8 cellular contexts compared by ENCODE assay signal in genomic region chr16:30656974-30657865, GRCh38. TPM values are rescaled to one million over a fixed set of nuclear protein-coding genes. Genes with fewer than 3 reads are reported as not detected.
DNase-seq lines count a peak whose midpoint lies in the region; FAIRE-seq and TF ChIP-seq lines count a peak whose summit lies in the region.

No MANE protein-coding gene starts in this region.

- peaks cover 0 to 3% (median 0%) of the 10 kb centered on the region in 5 experiments for H3K9me3 Mint-ChIP-seq in brain

- no peak overlapping the region for H2BK120ac ChIP-seq in mesendoderm (ENCODE audit: low read depth, low read length)

- H4K5ac ChIP-seq in mesendoderm (ENCODE audit: low read length) = no peak overlapping the region

- H2BK5ac ChIP-seq in mesendoderm (ENCODE audit: low read length) = no peak overlapping the region

- peaks cover 17% of the 10 kb centered on the region for H3K27me3 Mint-ChIP-seq in brain

- peak overlapping the region; percentile 86 for H3K27ac ChIP-seq in KMS-11
- H3K27ac ChIP-seq in mesendoderm (ENCODE audit: low read depth, low read length) = no peak overlapping the region

- H4K20me1 ChIP-seq in KMS-11 (ENCODE audit: insufficient read depth) = no peaks in the 10 kb centered on the region

- no CpG with 5 or more reads among the region's 32 CpGs for WGBS in mesendoderm (ENCODE audit: extremely low coverage, insufficient coverage, low lambda C conversion rate)

- H3K79me1 ChIP-seq in mesendoderm (ENCODE audit: low read length) = peaks cover 7% of the 10 kb centered on the region

- H3K36me3 ChIP-seq in KMS-11 (ENCODE audit: insufficient read depth) (no peaks in the 10 kb centered on the region), mesendoderm (ENCODE audit: control insufficient read depth, insufficient read depth, low read length) (peaks cover 2% of the 10 kb centered on the region)

- TF ChIP-seq CTCF in KMS-11 (conservative IDR thresholded peaks at IDR 0.05; ENCODE audit: low read depth, low read length) = no peak
- TF ChIP-seq CTCF in brain (conservative IDR thresholded peaks at IDR 0.05) = no peak

- H3K4me1 Mint-ChIP-seq in brain = peaks cover 57% of the 10 kb centered on the region

- H3K56ac ChIP-seq in mesendoderm (ENCODE audit: low read length) = peak overlapping the region; percentile 90

- peaks cover 37% of the 10 kb centered on the region for H3K4me1 ChIP-seq in KMS-11 (ENCODE audit: low read depth, poor library complexity, severe bottlenecking)
- H3K4me1 ChIP-seq in mesendoderm (ENCODE audit: control insufficient read depth, low read depth, low read length) = peaks cover 3% of the 10 kb centered on the region

- H3K4me2 ChIP-seq in KMS-11 = peak overlapping the region; percentile 76
- peak overlapping the region; percentile 69 for H3K4me2 ChIP-seq in mesendoderm (ENCODE audit: low read length)

- H3K18ac ChIP-seq in mesendoderm (ENCODE audit: low read length) = peak overlapping the region; percentile 32

- H4K8ac ChIP-seq in mesendoderm (ENCODE audit: low read depth, low read length) = no peak overlapping the region

- H2AFZ ChIP-seq in KMS-11 (ENCODE audit: low read depth) = peak overlapping the region; percentile 66

- H3K36me3 Mint-ChIP-seq in brain = peaks cover 52% of the 10 kb centered on the region

- H2AK5ac ChIP-seq in mesendoderm (ENCODE audit: low read length) = no peak overlapping the region

- peak overlapping the region; percentile 83 to 88 (median 83) for H3K4me3 Mint-ChIP-seq in brain

- peak overlapping the region; percentile 58 for H3K9ac ChIP-seq in KMS-11
- H3K9ac ChIP-seq in mesendoderm (ENCODE audit: low read length) = peak overlapping the region; percentile 57

- H3K27me3 ChIP-seq in KMS-11 (ENCODE audit: insufficient read depth, low read depth) (no peaks in the 10 kb centered on the region), mesendoderm (ENCODE audit: insufficient read depth, low read length, poor library complexity) (no peaks in the 10 kb centered on the region)

- H3K23ac ChIP-seq in mesendoderm (ENCODE audit: low read length) = no peak overlapping the region

- no peak for FAIRE-seq in H54 (lab: Jason Lieb, UNC)

- peak overlapping the region; percentile 96 to 100 (median 98) for H3K27ac Mint-ChIP-seq in brain

- no peak overlapping the region for H3K4ac ChIP-seq in mesendoderm (ENCODE audit: low read depth, low read length)

- H3K4me3 ChIP-seq in KMS-11 (IDR thresholded peaks at IDR 0.05; ENCODE audit: insufficient read depth, low read depth, low read length) (no peak overlapping the region), mesendoderm (ENCODE audit: low read length) (peak overlapping the region; percentile 20)

- peaks cover 26% of the 10 kb centered on the region for H3K79me2 ChIP-seq in KMS-11 (ENCODE audit: insufficient read depth, low read depth)
- no peaks in the 10 kb centered on the region for H3K79me2 ChIP-seq in mesendoderm (ENCODE audit: control insufficient read depth, insufficient read depth, low read length)

- peak; percentile 51 for DNase-seq in DMS114 treated with DMSO at 0.1 percent for 48 hours (lab: John Stamatoyannopoulos, UW; ENCODE audit: unreplicated experiment)
- no peak for DNase-seq in mesendoderm
- DNase-seq in OCI-M1 (lab: John Stamatoyannopoulos, UW) = no peak
- DNase-seq in stimulated activated CD4-positive, alpha-beta T cell treated with anti-CD3 and anti-CD28 coated beads, Interleukin-1b, Interleukin-23, amount 100 ng/mL, for 48 hours = no peak
- no peak for DNase-seq in RPMI8226
- no peak for DNase-seq in H54 (ENCODE audit: insufficient read length, low spot score)

- TF ChIP-seq POLR2A in H54 (IDR thresholded peaks at IDR 0.05; ENCODE audit: low read depth, low read length) = no peak

- no peak overlapping the region for H2BK15ac ChIP-seq in mesendoderm (replicated peaks; ENCODE audit: low read depth)

RNA-seq across cellular contexts. Expression of gene FBRS, which starts 1.0 kb away (rescaled TPM):
- polyA plus RNA-seq in brain (ENCODE audit: insufficient read depth, low read depth, low replicate concordance) = 72.1 TPM
- 8.8 TPM for polyA plus RNA-seq in mesendoderm (2013, experiment 1 of 2)
- polyA plus RNA-seq in mesendoderm (2013, experiment 2 of 2) = 8.3 TPM

RNA-seq across cellular contexts. Expression of gene PRR14, which starts 6.5 kb away (rescaled TPM):
- 69.8 TPM for polyA plus RNA-seq in brain (ENCODE audit: insufficient read depth, low read depth, low replicate concordance)
- 11.4 TPM for polyA plus RNA-seq in mesendoderm (2013, experiment 1 of 2)
- polyA plus RNA-seq in mesendoderm (2013, experiment 2 of 2) = 10.6 TPM

RNA-seq across cellular contexts. Expression of gene SRCAP, which starts 41.8 kb away (rescaled TPM):
- 40.4 TPM for polyA plus RNA-seq in brain (ENCODE audit: insufficient read depth, low read depth, low replicate concordance)
- polyA plus RNA-seq in mesendoderm (2013, experiment 1 of 2) = 29.1 TPM
- 25.0 TPM for polyA plus RNA-seq in mesendoderm (2013, experiment 2 of 2)

RNA-seq across cellular contexts. Expression of gene ZNF689, which starts 47.0 kb away (rescaled TPM):
- 10.9 TPM for polyA plus RNA-seq in brain (ENCODE audit: insufficient read depth, low read depth, low replicate concordance)
- polyA plus RNA-seq in mesendoderm (2013, experiment 1 of 2) = 14.7 TPM
- 14.9 TPM for polyA plus RNA-seq in mesendoderm (2013, experiment 2 of 2)
